ENCODE assay signal across 8 cellular contexts in genomic region chr18:11654736-11655604, GRCh38. TPM values are rescaled to one million over a fixed set of nuclear protein-coding genes. Genes with fewer than 3 reads are reported as not detected.
A peak's percentile ranks its signal among the peaks of the same experiment; 100 is the strongest.
DNase-seq lines count a peak whose midpoint lies in the region; ATAC-seq and TF ChIP-seq lines count a peak whose summit lies in the region.

No MANE protein-coding gene starts in this region.

- no peak overlapping the region for H3K4me3 ChIP-seq in PC-9
- no peak overlapping the region for H3K4me3 ChIP-seq in adipocyte (ENCODE audit: low read length)
- H3K4me3 ChIP-seq in hepatocyte = no peak overlapping the region
- H3K4me3 ChIP-seq in retinal pigment epithelial cell (ENCODE audit: low read length) = no peak overlapping the region

- H3K9me2 ChIP-seq in PC-9 (ENCODE audit: insufficient read depth) (no peaks in the 10 kb centered on the region), hepatocyte (replicated peaks; ENCODE audit: insufficient read depth) (no peaks in the 10 kb centered on the region)

- intact Hi-C loops in PC-9 (cut with micrococcal nuclease; ENCODE audit: unreplicated experiment) = loop anchor here (1.0 kb wide), 2 partner anchors 217 to 282 kb away; no protein-coding TSS in a partner anchor

- no TSS peak for BruUV-seq in PC-9 (replicated peaks; lab: Mats Ljungman, UMichigan)

- CTCF ChIA-PET in PC-9 (lab: Charles Lee) = interaction anchor here (0.6 kb wide), 1 partner anchor 291 kb away, joined by 5 read pairs; no protein-coding TSS in a partner anchor

- H4K20me1 ChIP-seq in PC-9 (ENCODE audit: insufficient read depth) (no peaks in the 10 kb centered on the region), hepatocyte (ENCODE audit: insufficient read depth, poor library complexity, severe bottlenecking) (no peaks in the 10 kb centered on the region)

- H3K27ac ChIP-seq in PC-9 = no peak overlapping the region
- no peak overlapping the region for H3K27ac ChIP-seq in hepatocyte

- WGBS in hepatocyte (ENCODE audit: low lambda C conversion rate, missing lambda C conversion rate) = 39% methylated on average over 32 of the region's 32 CpGs

- DNase-seq in ACHN (peak; percentile 40), GM19240 (ENCODE audit: insufficient read length, low spot score) (peak; percentile 44), PC-9 (peak in 1 of 2 experiments; percentile 49), adipocyte (ENCODE audit: low read depth) (peak; percentile 70), hepatocyte (ENCODE audit: low spot score) (peak; percentile 75), retinal pigment epithelial cell (ENCODE audit: low read depth) (no peak), HCEC 1CT (no peak)

- no peak for ATAC-seq in GM21723 (IDR thresholded peaks at IDR 0.05; ENCODE audit: unreplicated experiment)

- in situ Hi-C loops in ACHN (cut with HindIII; ENCODE audit: low pct_ligation_motif_present, low pct_unique_long_range_greater_than_20kb, low sequenced_read_pairs) = no loop called here

- H3K9me3 ChIP-seq in PC-9 (ENCODE audit: insufficient read depth, low read depth) (no peaks in the 10 kb centered on the region), adipocyte (ENCODE audit: control insufficient read depth, low read length) (peaks cover 5% of the 10 kb centered on the region), hepatocyte (ENCODE audit: low read depth) (no peaks in the 10 kb centered on the region)

- H3K79me2 ChIP-seq in PC-9 (ENCODE audit: low read depth) (no peaks in the 10 kb centered on the region), hepatocyte (no peaks in the 10 kb centered on the region)

- H3K4me2 ChIP-seq in PC-9 (no peak overlapping the region), hepatocyte (peak overlapping the region; percentile 63)

- H3K36me3 ChIP-seq in PC-9 (ENCODE audit: low read depth) (no peaks in the 10 kb centered on the region), adipocyte (ENCODE audit: control insufficient read depth, insufficient read depth, low read length, severe bottlenecking) (no peaks in the 10 kb centered on the region), hepatocyte (replicated peaks; ENCODE audit: insufficient read depth, low read depth) (no peaks in the 10 kb centered on the region)

- no peak overlapping the region for H3K9ac ChIP-seq in adipocyte (ENCODE audit: low read length)

- H3K27me3 ChIP-seq in PC-9 (ENCODE audit: insufficient read depth, low read depth) (peaks cover 87% of the 10 kb centered on the region), adipocyte (replicated peaks; ENCODE audit: control insufficient read depth, insufficient read depth, low read length) (peaks cover 68% of the 10 kb centered on the region), hepatocyte (peaks cover 5% of the 10 kb centered on the region)

- POLR2A ChIA-PET in PC-9 (lab: Charles Lee; ENCODE audit: unreplicated experiment) = interaction anchor here (0.6 kb wide), 1 partner anchor 1228 kb away, joined by 8 read pairs; no protein-coding TSS in a partner anchor

- TF ChIP-seq CTCF in PC-9 (conservative IDR thresholded peaks at IDR 0.05) = peak; percentile 73
- TF ChIP-seq CTCF in hepatocyte (IDR thresholded peaks at IDR 0.05; ENCODE audit: poor library complexity) = peak; percentile 90
- TF ChIP-seq CTCF in retinal pigment epithelial cell (conservative IDR thresholded peaks at IDR 0.05; ENCODE audit: low read depth, low read length) = peak; percentile 91

- H2AFZ ChIP-seq in PC-9 (no peak overlapping the region), hepatocyte (no peak overlapping the region)

- H3F3A ChIP-seq in PC-9 (ENCODE audit: insufficient read depth, low read depth) = no peaks in the 10 kb centered on the region

- H3K4me1 ChIP-seq in PC-9 (replicated peaks; ENCODE audit: insufficient read depth) (no peaks in the 10 kb centered on the region), adipocyte (ENCODE audit: control insufficient read depth, insufficient read depth, low read length) (no peaks in the 10 kb centered on the region), hepatocyte (ENCODE audit: insufficient read depth) (no peaks in the 10 kb centered on the region)

RNA-seq across cellular contexts. Expression of gene GNAL, which starts 34.1 kb away (rescaled TPM):
- 0.98 and 3.3 TPM in 2 replicates for total RNA-seq in PC-9 (2021)
- 5.2 and 7.1 TPM in 2 replicates for total RNA-seq in hepatocyte
- polyA plus RNA-seq in hepatocyte = 2.7 and 4.4 TPM in 2 replicates

RNA-seq across cellular contexts. Expression of gene SLC35G4, which starts 45.6 kb away (rescaled TPM):
- total RNA-seq in PC-9 (2021) (not detected in 2 replicates), hepatocyte (not detected in 2 replicates)
- not detected in 2 replicates for polyA plus RNA-seq in hepatocyte

Comparison
In these comparisons a context has a peak if more than half of its experiments do, and no peak if none do; other contexts are left out.
1. DNase-seq: peak in ACHN (single experiment), GM19240 (single experiment), adipocyte (single experiment) and hepatocyte (single experiment); none in retinal pigment epithelial cell (single experiment) and HCEC 1CT (single experiment).
2. Peak in every context shown above with its lines, with median percentiles within 50 percentile points of each other: CTCF ChIP-seq.